In genomic region chr14:69652942-69653680, GRCh38 we compare ENCODE assay signal across 7 cellular contexts.
DNase-seq lines count a peak whose midpoint lies in the region; ATAC-seq lines count a peak whose summit lies in the region.

No MANE protein-coding gene starts in this region.

- ATAC-seq in GM21381 (IDR thresholded peaks at IDR 0.05; ENCODE audit: unreplicated experiment) (peak; percentile 43), GM21526 (IDR thresholded peaks at IDR 0.05; ENCODE audit: low FRiP score, unreplicated experiment) (no peak)
- ATAC-seq in stimulated activated naive CD8-positive, alpha-beta T cell treated with anti-CD3 and anti-CD28 coated beads, Interleukin-15, Interleukin-2, amounts not matched to agents 100 U/mL and 50 U/mL, for 24 hours = peak; percentile 67

- DNase-seq in OCI-M1 (lab: John Stamatoyannopoulos, UW) (peak; percentile 70), globus pallidus (ENCODE audit: low spot score) (peak; percentile 60), iPS-NIHi11 (ENCODE audit: low spot score) (no peak)
- no peak for DNase-seq in stimulated activated naive CD8-positive, alpha-beta T cell treated with anti-CD3 and anti-CD28 coated beads, Interleukin-15, Interleukin-2, amounts not matched to agents 100 U/mL and 50 U/mL, for 24 hours
- no peak for DNase-seq in stimulated activated CD4-positive, alpha-beta T cell treated with anti-CD3 and anti-CD28 coated beads, Interleukin-4, amount 100 ng/mL, for 4 hours

Comparison
In these comparisons a context has a peak if more than half of its experiments do, and no peak if none do; other contexts are left out.
1. DNase-seq: peak in OCI-M1 (single experiment) and globus pallidus (single experiment); none in stimulated activated naive CD8-positive, alpha-beta T cell treated with anti-CD3 and anti-CD28 coated beads, Interleukin-15, Interleukin-2, amounts not matched to agents 100 U/mL and 50 U/mL, for 24 hours (single experiment), iPS-NIHi11 (single experiment) and stimulated activated CD4-positive, alpha-beta T cell treated with anti-CD3 and anti-CD28 coated beads, Interleukin-4, amount 100 ng/mL, for 4 hours (0 of 2).